In genomic region chr1:38221006-38221649, GRCh38 we compare ENCODE assay signal across 11 cellular contexts.
A peak's percentile ranks its signal among the peaks of the same experiment; 100 is the strongest.
DNase-seq lines count a peak whose midpoint lies in the region.
"Had no signal": no experiment of that assay in that cellular context is flagged by ENCODE, and none has a peak within 500 bp of the region (broad histone marks: within the 10 kb centered on the region; RNA-seq: fewer than 3 reads in every experiment).

No MANE protein-coding gene starts in this region.

- DNase-seq in AG20443 (ENCODE audit: low spot score) (peak; percentile 94), LoVo (ENCODE audit: low spot score) (peak; percentile 43), epidermal melanocyte (ENCODE audit: insufficient read length, low spot score) (peak; percentile 70), non-pigmented ciliary epithelial cell (ENCODE audit: low read depth) (peak; percentile 59), SHP77 treated with DMSO at 0.1 percent for 48 hours (lab: John Stamatoyannopoulos, UW) (no peak), NCI-H1092 (lab: John Stamatoyannopoulos, UW) (no peak), D341Med (ENCODE audit: low spot score) (no peak)
- no peak for DNase-seq in activated effector memory CD4-positive, alpha-beta T cell treated with anti-CD3 and anti-CD28 coated beads, Interleukin-2, amount 50 U/mL, for 16 hours
- DNase-seq: activated naive CD4-positive, alpha-beta T cell; GOT3; transverse colon had no signal

Comparison
In these comparisons a context has a peak if more than half of its experiments do, and no peak if none do; other contexts are left out.
1. DNase-seq: peak in AG20443 (single experiment), LoVo (single experiment), epidermal melanocyte (single experiment) and non-pigmented ciliary epithelial cell (single experiment); none in SHP77 treated with DMSO at 0.1 percent for 48 hours (single experiment), NCI-H1092 (single experiment), D341Med (single experiment) and activated effector memory CD4-positive, alpha-beta T cell treated with anti-CD3 and anti-CD28 coated beads, Interleukin-2, amount 50 U/mL, for 16 hours (single experiment).